Comparison of ENCODE assay signal across 1 cellular context in the genomic region with DNA sequence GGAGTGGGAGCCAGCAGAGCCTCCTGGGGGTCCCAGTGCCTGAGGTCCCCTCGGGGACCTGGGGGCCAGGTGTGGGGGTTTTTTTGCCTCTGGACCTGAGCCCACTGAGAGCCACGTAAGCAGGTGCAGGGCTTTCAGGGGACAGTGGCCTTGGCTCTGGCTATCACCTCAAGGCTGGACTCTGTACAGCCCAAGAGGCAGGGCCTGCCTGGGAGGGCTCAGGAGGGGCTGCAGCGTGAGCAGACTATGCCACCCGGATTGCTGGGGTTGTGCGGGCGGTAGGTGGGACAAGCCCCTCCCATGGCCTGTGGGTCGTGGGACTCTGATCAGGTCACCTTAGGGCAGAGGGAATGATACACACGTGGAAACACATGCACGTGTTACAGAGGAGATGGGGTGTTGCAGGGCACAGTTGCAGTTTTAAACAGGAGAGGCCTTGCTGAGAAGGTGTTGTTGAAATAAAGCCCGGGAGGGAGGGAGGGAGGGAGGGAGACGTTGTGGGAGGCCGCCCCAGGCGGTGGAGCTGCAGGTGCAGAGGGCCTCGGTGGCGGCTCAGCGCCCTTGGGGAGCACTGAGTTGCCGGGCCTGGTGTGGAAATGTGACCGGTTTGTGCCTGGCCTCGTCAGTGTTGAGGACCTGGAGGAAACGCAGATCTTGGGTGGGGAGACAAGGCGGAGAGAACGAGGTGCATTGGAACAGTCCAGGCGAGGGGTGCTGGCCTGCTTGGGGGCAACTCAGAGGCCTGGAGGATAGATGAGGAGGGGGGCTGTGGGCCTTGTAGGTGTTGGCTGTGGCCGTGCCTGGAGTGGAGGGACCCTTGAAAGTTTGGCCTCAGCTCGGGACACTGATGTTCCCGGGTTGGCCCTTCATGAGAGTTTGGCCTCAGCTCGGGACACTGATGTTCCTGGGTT.
A peak's percentile ranks its signal among the peaks of the same experiment; 100 is the strongest.
TF ChIP-seq lines count a peak whose summit lies in the region.

No MANE protein-coding gene starts in this region.

TF ChIP-seq in HepG2, 621 proteins besides CTCF, POLR2A, EP300 and RAD21 (continued from another document and continues in another):
- TF ChIP-seq, protein P1, sequence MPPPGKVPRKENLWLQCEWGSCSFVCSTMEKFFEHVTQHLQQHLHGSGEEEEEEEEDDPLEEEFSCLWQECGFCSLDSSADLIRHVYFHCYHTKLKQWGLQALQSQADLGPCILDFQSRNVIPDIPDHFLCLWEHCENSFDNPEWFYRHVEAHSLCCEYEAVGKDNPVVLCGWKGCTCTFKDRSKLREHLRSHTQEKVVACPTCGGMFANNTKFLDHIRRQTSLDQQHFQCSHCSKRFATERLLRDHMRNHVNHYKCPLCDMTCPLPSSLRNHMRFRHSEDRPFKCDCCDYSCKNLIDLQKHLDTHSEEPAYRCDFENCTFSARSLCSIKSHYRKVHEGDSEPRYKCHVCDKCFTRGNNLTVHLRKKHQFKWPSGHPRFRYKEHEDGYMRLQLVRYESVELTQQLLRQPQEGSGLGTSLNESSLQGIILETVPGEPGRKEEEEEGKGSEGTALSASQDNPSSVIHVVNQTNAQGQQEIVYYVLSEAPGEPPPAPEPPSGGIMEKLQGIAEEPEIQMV (CRISPR knock-in tag; IDR thresholded peaks at IDR 0.05; ENCODE audit: low read depth) = peak; percentile 57; the same call in 1 of the 2 replicates
- TF ChIP-seq NR2C2 (CRISPR knock-in tag; IDR thresholded peaks at IDR 0.05; ENCODE audit: borderline replicate concordance) (peak; percentile 68), ZNF224 (CRISPR knock-in tag; IDR thresholded peaks at IDR 0.05) (peak; percentile 77; the same call in 1 of the 2 replicates), ARNTL (CRISPR knock-in tag; IDR thresholded peaks at IDR 0.05) (peak; percentile 94), ZNF34 (CRISPR knock-in tag; IDR thresholded peaks at IDR 0.05; ENCODE audit: borderline replicate concordance) (no peak), TSC22D2 (CRISPR knock-in tag; IDR thresholded peaks at IDR 0.05; ENCODE audit: borderline replicate concordance) (peak; percentile 60; the same call in 1 of the 2 replicates), AGO1 (IDR thresholded peaks at IDR 0.05; ENCODE audit: low read depth, low read length, poor library complexity, severe bottlenecking) (peak; percentile 94), ZBTB20 (CRISPR knock-in tag; IDR thresholded peaks at IDR 0.05; ENCODE audit: borderline replicate concordance, low read depth) (peak; percentile 56; the same call in 1 of the 2 replicates), NR3C1 (CRISPR knock-in tag; IDR thresholded peaks at IDR 0.05) (no peak), ZNF296 (CRISPR knock-in tag; conservative IDR thresholded peaks at IDR 0.05) (peak; percentile 38), SP4 (CRISPR knock-in tag; IDR thresholded peaks at IDR 0.05) (peak; percentile 42), NR2F6 (IDR thresholded peaks at IDR 0.05) (peak; percentile 70), NR2F6 (CRISPR knock-in tag; IDR thresholded peaks at IDR 0.05) (peak; percentile 67), BORCS8-MEF2B (CRISPR knock-in tag; IDR thresholded peaks at IDR 0.05) (peak; percentile 88), SP2 (CRISPR knock-in tag; IDR thresholded peaks at IDR 0.05) (peak; percentile 58), JUND (CRISPR knock-in tag; IDR thresholded peaks at IDR 0.05) (no peak), HDAC2 (CRISPR knock-in tag; IDR thresholded peaks at IDR 0.05) (peak; percentile 75; the same call in 1 of the 2 replicates), ZBTB7A (CRISPR knock-in tag; IDR thresholded peaks at IDR 0.05) (peak; percentile 98), NR2F1 (CRISPR knock-in tag; IDR thresholded peaks at IDR 0.05) (peak; percentile 50 to 73; a peak in 1 of 4 replicates), CEBPB (IDR thresholded peaks at IDR 0.05; ENCODE audit: borderline replicate concordance, low read depth, low read length) (no peak), HDAC1 (CRISPR knock-in tag; IDR thresholded peaks at IDR 0.05) (peak; percentile 57; the same call in 1 of the 2 replicates), PAWR (CRISPR knock-in tag; IDR thresholded peaks at IDR 0.05; ENCODE audit: borderline replicate concordance) (0 out of 2 replicates have a peak, but pooled peaks have one; percentile 54), ZMYM2 (CRISPR knock-in tag; IDR thresholded peaks at IDR 0.05) (peak; percentile 76; the same call in 1 of the 2 replicates), THYN1 (CRISPR knock-in tag; IDR thresholded peaks at IDR 0.05; ENCODE audit: borderline replicate concordance, low read depth) (no peak)
- TF ChIP-seq, protein P2, sequence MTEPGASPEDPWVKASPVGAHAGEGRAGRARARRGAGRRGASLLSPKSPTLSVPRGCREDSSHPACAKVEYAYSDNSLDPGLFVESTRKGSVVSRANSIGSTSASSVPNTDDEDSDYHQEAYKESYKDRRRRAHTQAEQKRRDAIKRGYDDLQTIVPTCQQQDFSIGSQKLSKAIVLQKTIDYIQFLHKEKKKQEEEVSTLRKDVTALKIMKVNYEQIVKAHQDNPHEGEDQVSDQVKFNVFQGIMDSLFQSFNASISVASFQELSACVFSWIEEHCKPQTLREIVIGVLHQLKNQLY (CRISPR knock-in tag; IDR thresholded peaks at IDR 0.05) = peak; percentile 44; the same call in 1 of the 2 replicates
- TF ChIP-seq, protein P3, sequence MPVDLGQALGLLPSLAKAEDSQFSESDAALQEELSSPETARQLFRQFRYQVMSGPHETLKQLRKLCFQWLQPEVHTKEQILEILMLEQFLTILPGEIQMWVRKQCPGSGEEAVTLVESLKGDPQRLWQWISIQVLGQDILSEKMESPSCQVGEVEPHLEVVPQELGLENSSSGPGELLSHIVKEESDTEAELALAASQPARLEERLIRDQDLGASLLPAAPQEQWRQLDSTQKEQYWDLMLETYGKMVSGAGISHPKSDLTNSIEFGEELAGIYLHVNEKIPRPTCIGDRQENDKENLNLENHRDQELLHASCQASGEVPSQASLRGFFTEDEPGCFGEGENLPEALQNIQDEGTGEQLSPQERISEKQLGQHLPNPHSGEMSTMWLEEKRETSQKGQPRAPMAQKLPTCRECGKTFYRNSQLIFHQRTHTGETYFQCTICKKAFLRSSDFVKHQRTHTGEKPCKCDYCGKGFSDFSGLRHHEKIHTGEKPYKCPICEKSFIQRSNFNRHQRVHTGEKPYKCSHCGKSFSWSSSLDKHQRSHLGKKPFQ (CRISPR knock-in tag; IDR thresholded peaks at IDR 0.05; ENCODE audit: insufficient replicate concordance) = peak; percentile 54
- TF ChIP-seq, protein P4, sequence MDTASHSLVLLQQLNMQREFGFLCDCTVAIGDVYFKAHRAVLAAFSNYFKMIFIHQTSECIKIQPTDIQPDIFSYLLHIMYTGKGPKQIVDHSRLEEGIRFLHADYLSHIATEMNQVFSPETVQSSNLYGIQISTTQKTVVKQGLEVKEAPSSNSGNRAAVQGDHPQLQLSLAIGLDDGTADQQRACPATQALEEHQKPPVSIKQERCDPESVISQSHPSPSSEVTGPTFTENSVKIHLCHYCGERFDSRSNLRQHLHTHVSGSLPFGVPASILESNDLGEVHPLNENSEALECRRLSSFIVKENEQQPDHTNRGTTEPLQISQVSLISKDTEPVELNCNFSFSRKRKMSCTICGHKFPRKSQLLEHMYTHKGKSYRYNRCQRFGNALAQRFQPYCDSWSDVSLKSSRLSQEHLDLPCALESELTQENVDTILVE (CRISPR knock-in tag; IDR thresholded peaks at IDR 0.05) = 0 out of 2 replicates have a peak, but pooled peaks have one; percentile 12
- TF ChIP-seq, protein P5, sequence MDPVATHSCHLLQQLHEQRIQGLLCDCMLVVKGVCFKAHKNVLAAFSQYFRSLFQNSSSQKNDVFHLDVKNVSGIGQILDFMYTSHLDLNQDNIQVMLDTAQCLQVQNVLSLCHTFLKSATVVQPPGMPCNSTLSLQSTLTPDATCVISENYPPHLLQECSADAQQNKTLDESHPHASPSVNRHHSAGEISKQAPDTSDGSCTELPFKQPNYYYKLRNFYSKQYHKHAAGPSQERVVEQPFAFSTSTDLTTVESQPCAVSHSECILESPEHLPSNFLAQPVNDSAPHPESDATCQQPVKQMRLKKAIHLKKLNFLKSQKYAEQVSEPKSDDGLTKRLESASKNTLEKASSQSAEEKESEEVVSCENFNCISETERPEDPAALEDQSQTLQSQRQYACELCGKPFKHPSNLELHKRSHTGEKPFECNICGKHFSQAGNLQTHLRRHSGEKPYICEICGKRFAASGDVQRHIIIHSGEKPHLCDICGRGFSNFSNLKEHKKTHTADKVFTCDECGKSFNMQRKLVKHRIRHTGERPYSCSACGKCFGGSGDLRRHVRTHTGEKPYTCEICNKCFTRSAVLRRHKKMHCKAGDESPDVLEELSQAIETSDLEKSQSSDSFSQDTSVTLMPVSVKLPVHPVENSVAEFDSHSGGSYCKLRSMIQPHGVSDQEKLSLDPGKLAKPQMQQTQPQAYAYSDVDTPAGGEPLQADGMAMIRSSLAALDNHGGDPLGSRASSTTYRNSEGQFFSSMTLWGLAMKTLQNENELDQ (CRISPR knock-in tag; IDR thresholded peaks at IDR 0.05; ENCODE audit: borderline replicate concordance) = no peak
- TF ChIP-seq, protein P6, sequence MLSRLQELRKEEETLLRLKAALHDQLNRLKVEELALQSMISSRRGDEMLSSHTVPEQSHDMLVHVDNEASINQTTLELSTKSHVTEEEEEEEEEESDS (CRISPR knock-in tag; IDR thresholded peaks at IDR 0.05; ENCODE audit: borderline replicate concordance) = 0 out of 2 replicates have a peak, but pooled peaks have one; percentile 76
- TF ChIP-seq, protein P7, sequence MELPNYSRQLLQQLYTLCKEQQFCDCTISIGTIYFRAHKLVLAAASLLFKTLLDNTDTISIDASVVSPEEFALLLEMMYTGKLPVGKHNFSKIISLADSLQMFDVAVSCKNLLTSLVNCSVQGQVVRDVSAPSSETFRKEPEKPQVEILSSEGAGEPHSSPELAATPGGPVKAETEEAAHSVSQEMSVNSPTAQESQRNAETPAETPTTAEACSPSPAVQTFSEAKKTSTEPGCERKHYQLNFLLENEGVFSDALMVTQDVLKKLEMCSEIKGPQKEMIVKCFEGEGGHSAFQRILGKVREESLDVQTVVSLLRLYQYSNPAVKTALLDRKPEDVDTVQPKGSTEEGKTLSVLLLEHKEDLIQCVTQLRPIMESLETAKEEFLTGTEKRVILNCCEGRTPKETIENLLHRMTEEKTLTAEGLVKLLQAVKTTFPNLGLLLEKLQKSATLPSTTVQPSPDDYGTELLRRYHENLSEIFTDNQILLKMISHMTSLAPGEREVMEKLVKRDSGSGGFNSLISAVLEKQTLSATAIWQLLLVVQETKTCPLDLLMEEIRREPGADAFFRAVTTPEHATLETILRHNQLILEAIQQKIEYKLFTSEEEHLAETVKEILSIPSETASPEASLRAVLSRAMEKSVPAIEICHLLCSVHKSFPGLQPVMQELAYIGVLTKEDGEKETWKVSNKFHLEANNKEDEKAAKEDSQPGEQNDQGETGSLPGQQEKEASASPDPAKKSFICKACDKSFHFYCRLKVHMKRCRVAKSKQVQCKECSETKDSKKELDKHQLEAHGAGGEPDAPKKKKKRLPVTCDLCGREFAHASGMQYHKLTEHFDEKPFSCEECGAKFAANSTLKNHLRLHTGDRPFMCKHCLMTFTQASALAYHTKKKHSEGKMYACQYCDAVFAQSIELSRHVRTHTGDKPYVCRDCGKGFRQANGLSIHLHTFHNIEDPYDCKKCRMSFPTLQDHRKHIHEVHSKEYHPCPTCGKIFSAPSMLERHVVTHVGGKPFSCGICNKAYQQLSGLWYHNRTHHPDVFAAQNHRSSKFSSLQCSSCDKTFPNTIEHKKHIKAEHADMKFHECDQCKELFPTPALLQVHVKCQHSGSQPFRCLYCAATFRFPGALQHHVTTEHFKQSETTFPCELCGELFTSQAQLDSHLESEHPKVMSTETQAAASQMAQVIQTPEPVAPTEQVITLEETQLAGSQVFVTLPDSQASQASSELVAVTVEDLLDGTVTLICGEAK (IDR thresholded peaks at IDR 0.05) = no peak
- TF ChIP-seq, protein P7 (CRISPR knock-in tag; IDR thresholded peaks at IDR 0.05) = peak; percentile 49; the same call in 1 of the 2 replicates
- TF ChIP-seq, protein P8, sequence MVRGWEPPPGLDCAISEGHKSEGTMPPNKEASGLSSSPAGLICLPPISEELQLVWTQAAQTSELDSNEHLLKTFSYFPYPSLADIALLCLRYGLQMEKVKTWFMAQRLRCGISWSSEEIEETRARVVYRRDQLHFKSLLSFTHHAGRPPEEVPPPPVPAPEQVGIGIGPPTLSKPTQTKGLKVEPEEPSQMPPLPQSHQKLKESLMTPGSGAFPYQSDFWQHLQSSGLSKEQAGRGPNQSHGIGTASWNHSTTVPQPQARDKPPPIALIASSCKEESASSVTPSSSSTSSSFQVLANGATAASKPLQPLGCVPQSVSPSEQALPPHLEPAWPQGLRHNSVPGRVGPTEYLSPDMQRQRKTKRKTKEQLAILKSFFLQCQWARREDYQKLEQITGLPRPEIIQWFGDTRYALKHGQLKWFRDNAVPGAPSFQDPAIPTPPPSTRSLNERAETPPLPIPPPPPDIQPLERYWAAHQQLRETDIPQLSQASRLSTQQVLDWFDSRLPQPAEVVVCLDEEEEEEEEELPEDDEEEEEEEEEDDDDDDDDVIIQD (CRISPR knock-in tag; IDR thresholded peaks at IDR 0.05; ENCODE audit: low read depth) = peak; percentile 12; the same call in 1 of the 2 replicates
- TF ChIP-seq, protein P9, sequence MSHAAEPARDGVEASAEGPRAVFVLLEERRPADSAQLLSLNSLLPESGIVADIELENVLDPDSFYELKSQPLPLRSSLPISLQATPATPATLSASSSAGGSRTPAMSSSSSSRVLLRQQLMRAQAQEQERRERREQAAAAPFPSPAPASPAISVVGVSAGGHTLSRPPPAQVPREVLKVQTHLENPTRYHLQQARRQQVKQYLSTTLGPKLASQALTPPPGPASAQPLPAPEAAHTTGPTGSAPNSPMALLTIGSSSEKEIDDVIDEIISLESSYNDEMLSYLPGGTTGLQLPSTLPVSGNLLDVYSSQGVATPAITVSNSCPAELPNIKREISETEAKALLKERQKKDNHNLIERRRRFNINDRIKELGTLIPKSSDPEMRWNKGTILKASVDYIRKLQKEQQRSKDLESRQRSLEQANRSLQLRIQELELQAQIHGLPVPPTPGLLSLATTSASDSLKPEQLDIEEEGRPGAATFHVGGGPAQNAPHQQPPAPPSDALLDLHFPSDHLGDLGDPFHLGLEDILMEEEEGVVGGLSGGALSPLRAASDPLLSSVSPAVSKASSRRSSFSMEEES (CRISPR knock-in tag; IDR thresholded peaks at IDR 0.05) = peak; percentile 42; the same call in 1 of the 2 replicates
